13 cellular contexts compared by ENCODE assay signal in genomic region chr3:156723182-156723619, GRCh38. TPM values are rescaled to one million over a fixed set of nuclear protein-coding genes. Genes with fewer than 3 reads are reported as not detected.
DNase-seq lines count a peak whose midpoint lies in the region; ATAC-seq and TF ChIP-seq lines count a peak whose summit lies in the region.
"Had no signal": no experiment of that assay in that cellular context is flagged by ENCODE, and none has a peak within 500 bp of the region (broad histone marks: within the 10 kb centered on the region; RNA-seq: fewer than 3 reads in every experiment).

No MANE protein-coding gene starts in this region.

- peak overlapping the region; percentile 56; the same call in 1 of the 2 replicates for H3K18ac ChIP-seq in IMR-90 (ENCODE audit: low read depth, low read length)

- H3K27me3 ChIP-seq in ACC112 (ENCODE audit: insufficient read depth, low read length) (no peaks in the 10 kb centered on the region), IMR-90 (ENCODE audit: control insufficient read depth, insufficient read depth, low read length) (no peaks in the 10 kb centered on the region)
- no peaks in the 10 kb centered on the region for H3K27me3 ChIP-seq in CD4-positive, alpha-beta memory T cell (ENCODE audit: insufficient read depth, low read length)
- H3K27me3 ChIP-seq in effector memory CD4-positive, alpha-beta T cell (replicated peaks; ENCODE audit: control insufficient read depth, insufficient read depth, low read length, poor library complexity, severe bottlenecking), result no peaks in the 10 kb centered on the region

- H3K9ac ChIP-seq in IMR-90 (ENCODE audit: low read depth, low read length), result no peak overlapping the region

- no peak overlapping the region for H3K4me2 ChIP-seq in IMR-90 (ENCODE audit: low read depth, low read length)

- H2BK5ac ChIP-seq in IMR-90 (ENCODE audit: low read depth, low read length, poor library complexity, severe bottlenecking), result no peak overlapping the region

- H3K36me3 Mint-ChIP-seq in CD4-positive, alpha-beta memory T cell, result no peaks in the 10 kb centered on the region

- no peaks in the 10 kb centered on the region for H4K20me1 ChIP-seq in IMR-90 (ENCODE audit: insufficient read depth, low read length)

- in situ Hi-C loops in IMR-90 (cut with MboI; ENCODE audit: low sequenced_read_pairs), result no loop called here

- no TSS peak for BruUV-seq in IMR-90 (replicated peaks; lab: Mats Ljungman, UMichigan)

- no peak for TF ChIP-seq RAD21 in IMR-90 (IDR thresholded peaks at IDR 0.05; ENCODE audit: low read length)

- peaks cover 0 to 13% of the 10 kb centered on the region in 2 experiments; a peak in 2 of 4 replicates for H3K79me1 ChIP-seq in IMR-90 (ENCODE audit: low read depth in 1 of 2, low read length in 2 of 2)

- H3K27ac ChIP-seq in ACC112 (ENCODE audit: low read depth, low read length), result peak overlapping the region; percentile 64
- no peak overlapping the region for H3K27ac ChIP-seq in IMR-90 (ENCODE audit: insufficient read depth, low read length)
- H3K27ac ChIP-seq in CD4-positive, alpha-beta memory T cell (ENCODE audit: low read depth, low read length), result no peak overlapping the region
- no peak overlapping the region for H3K27ac ChIP-seq in effector memory CD4-positive, alpha-beta T cell (ENCODE audit: insufficient read depth, low read length, poor library complexity, severe bottlenecking)

- H3K9me3 Mint-ChIP-seq in CD4-positive, alpha-beta memory T cell, result no peaks in the 10 kb centered on the region

- H3K4me1 ChIP-seq in ACC112 (ENCODE audit: control insufficient read depth, insufficient read depth, low read length, unreplicated experiment) (peaks cover 27% of the 10 kb centered on the region), IMR-90 (ENCODE audit: control insufficient read depth, insufficient read depth, low read length) (peaks cover 3% of the 10 kb centered on the region; the same call in 1 of the 2 replicates)
- H3K4me1 ChIP-seq in CD4-positive, alpha-beta memory T cell (ENCODE audit: insufficient read depth, low read length), result no peaks in the 10 kb centered on the region
- H3K4me1 ChIP-seq in effector memory CD4-positive, alpha-beta T cell (ENCODE audit: control insufficient read depth, insufficient read depth, low read length, poor library complexity, severe bottlenecking), result no peaks in the 10 kb centered on the region

- intact Hi-C loops in IMR-90 (cut with micrococcal nuclease), result no loop called here
- intact Hi-C loops in CD4-positive, alpha-beta memory T cell (cut with micrococcal nuclease), result no loop called here

- dilution Hi-C loops in IMR-90 (cut with HindIII; ENCODE audit: low sequenced_read_pairs, unreplicated experiment), result no loop called here

- no peak overlapping the region for H3K4me3 Mint-ChIP-seq in CD4-positive, alpha-beta memory T cell

- H4K5ac ChIP-seq in IMR-90 (ENCODE audit: low read depth, low read length), result peak overlapping the region; percentile 31; the same call in 1 of the 2 replicates

- no peak overlapping the region for H2BK15ac ChIP-seq in IMR-90 (ENCODE audit: low read depth, low read length)

- H2AK5ac ChIP-seq in IMR-90 (ENCODE audit: low read depth, low read length), result no peak overlapping the region

- no peak overlapping the region for H3K27ac Mint-ChIP-seq in CD4-positive, alpha-beta memory T cell

- H2BK120ac ChIP-seq in IMR-90 (ENCODE audit: low read depth, low read length), result no peak overlapping the region

- no peak overlapping the region for H3K23ac ChIP-seq in IMR-90 (ENCODE audit: low read depth, low read length)

- CTCF ChIA-PET in IMR-90 (lab: Yijun Ruan, JAX), result interaction anchor here (0.7 to 1.4 kb wide), 2 partner anchors 50 to 366 kb away, joined by 3 read pairs; no protein-coding TSS in a partner anchor
- CTCF ChIA-PET in CD4-positive, alpha-beta memory T cell (lab: Charles Lee; ENCODE audit: partially characterized antibody), result interaction anchor here (0.5 to 1.2 kb wide), 2 partner anchors 198 to 414 kb away, joined by 3 read pairs; no protein-coding TSS in a partner anchor

- H3K4me1 Mint-ChIP-seq in CD4-positive, alpha-beta memory T cell, result peaks cover 0 to 2% (median under 1%) of the 10 kb centered on the region in 4 donors

- no peaks in the 10 kb centered on the region for H3K27me3 Mint-ChIP-seq in CD4-positive, alpha-beta memory T cell

- POLR2A ChIA-PET in IMR-90 (lab: Charles Lee; ENCODE audit: unreplicated experiment), result interaction anchor here (0.5 kb wide), 1 partner anchor 120 kb away, joined by 4 read pairs; no protein-coding TSS in a partner anchor
- POLR2A ChIA-PET in CD4-positive, alpha-beta memory T cell (lab: Charles Lee; ENCODE audit: partially characterized antibody), result interaction anchor here (1.0 kb wide), 1 partner anchor 344 kb away, joined by 3 read pairs; no protein-coding TSS in a partner anchor

- TF ChIP-seq CTCF in IMR-90 (conservative IDR thresholded peaks at IDR 0.05; ENCODE audit: low read depth, low read length) (no peak), fibroblast of mammary gland (conservative IDR thresholded peaks at IDR 0.05; ENCODE audit: control insufficient read depth, insufficient read depth, low read depth, low read length) (no peak)

- no peaks in the 10 kb centered on the region for H3K9me3 ChIP-seq in IMR-90 (ENCODE audit: control insufficient read depth, insufficient read depth, low read length)
- no peaks in the 10 kb centered on the region for H3K9me3 ChIP-seq in CD4-positive, alpha-beta memory T cell (ENCODE audit: control insufficient read depth in 1 of 2, low read length in 2 of 2)
- H3K9me3 ChIP-seq in effector memory CD4-positive, alpha-beta T cell (ENCODE audit: control insufficient read depth, low read length), result no peaks in the 10 kb centered on the region

- H3K79me2 ChIP-seq in ACC112 (ENCODE audit: control insufficient read depth, insufficient read depth, low read length, unreplicated experiment), result no peaks in the 10 kb centered on the region

- DNase-seq in IMR-90 (peak; percentile 53), fibroblast of mammary gland (ENCODE audit: low read depth) (peak; percentile 74), UCSD-AML1 (lab: John Stamatoyannopoulos, UW; ENCODE audit: unreplicated experiment) (no peak), retina (no peak)
- DNase-seq in CD4-positive, alpha-beta memory T cell, result no peak
- no peak for DNase-seq in effector memory CD4-positive, alpha-beta T cell
- DNase-seq: activated CD4-positive, alpha-beta T cell treated with anti-CD3 and anti-CD28 coated beads for 1 hour; anterior cingulate cortex; Karpas-422; SHP77; stimulated activated naive CD4-positive, alpha-beta T cell treated with Interleukin-2 at 50 U/mL for 16 hours had no signal

- peaks cover 15% of the 10 kb centered on the region; the same call in 1 of the 2 replicates for H3K36me3 ChIP-seq in ACC112 (ENCODE audit: insufficient read depth, low read length)
- no peaks in the 10 kb centered on the region for H3K36me3 ChIP-seq in IMR-90 (ENCODE audit: control insufficient read depth, insufficient read depth, low read length)
- H3K36me3 ChIP-seq in CD4-positive, alpha-beta memory T cell (ENCODE audit: insufficient read depth, low read length), result no peaks in the 10 kb centered on the region
- no peaks in the 10 kb centered on the region for H3K36me3 ChIP-seq in effector memory CD4-positive, alpha-beta T cell (ENCODE audit: control insufficient read depth, insufficient read depth, low read length)

- H4K91ac ChIP-seq in IMR-90 (ENCODE audit: insufficient read depth, low read depth, low read length), result no peak overlapping the region

- ATAC-seq in GM18867 (IDR thresholded peaks at IDR 0.05; ENCODE audit: unreplicated experiment), result peak; percentile 30
- 0 out of 2 replicates have a peak, but pooled peaks have one; percentile 22 for ATAC-seq in IMR-90 (ENCODE audit: low read depth)

- WGBS in IMR-90 (ENCODE audit: extremely low coverage in 2 of 2, insufficient read length in 1 of 2), 2 experiments, result 100% methylated on average over 1 of the region's 2 CpGs; no CpG with 5 or more reads in 1 of the 2 experiments

- no peak overlapping the region for H2BK20ac ChIP-seq in IMR-90 (ENCODE audit: low read depth, low read length)

- H3K4me3 ChIP-seq in ACC112 (ENCODE audit: low read depth, low read length) (no peak overlapping the region), IMR-90 (ENCODE audit: insufficient read depth, low read depth, low read length) (no peak overlapping the region), fibroblast of mammary gland (ENCODE audit: control insufficient read depth, low read depth, low read length) (no peak overlapping the region)
- no peak overlapping the region for H3K4me3 ChIP-seq in CD4-positive, alpha-beta memory T cell (ENCODE audit: low read length in 2 of 2)
- no peak overlapping the region for H3K4me3 ChIP-seq in effector memory CD4-positive, alpha-beta T cell (ENCODE audit: insufficient read depth, low read depth, low read length, poor library complexity, severe bottlenecking)

- no peak overlapping the region for H4K8ac ChIP-seq in IMR-90 (ENCODE audit: low read depth in 2 of 2, low read length in 2 of 2)

- H3K56ac ChIP-seq in IMR-90 (ENCODE audit: extremely low read depth, insufficient read depth, low read length), result no peak overlapping the region

- H3K14ac ChIP-seq in IMR-90 (replicated peaks; ENCODE audit: low read depth, low read length), result 0 out of 2 replicates have a peak overlapping the region, but pooled peaks have one; percentile 16

- no peak for TF ChIP-seq POLR2A in IMR-90 (IDR thresholded peaks at IDR 0.05; ENCODE audit: low read depth, low read length)

- no peak overlapping the region for H3K4ac ChIP-seq in IMR-90 (ENCODE audit: low read depth, low read length)

- H2AFZ ChIP-seq in ACC112 (ENCODE audit: low read length, unreplicated experiment) (no peak overlapping the region), IMR-90 (replicated peaks; ENCODE audit: low read length, poor library complexity) (no peak overlapping the region)

- peaks cover 6% of the 10 kb centered on the region; the same call in 1 of the 2 replicates for H3K9me1 ChIP-seq in IMR-90 (ENCODE audit: insufficient read depth, low read length)

- H2AK9ac ChIP-seq in IMR-90 (replicated peaks; ENCODE audit: low read depth, low read length, poor library complexity), result no peak overlapping the region

TF ChIP-seq in IMR-90, 13 proteins besides CTCF, POLR2A, EP300 and RAD21 (continues in another document):
- TF ChIP-seq, protein P1, sequence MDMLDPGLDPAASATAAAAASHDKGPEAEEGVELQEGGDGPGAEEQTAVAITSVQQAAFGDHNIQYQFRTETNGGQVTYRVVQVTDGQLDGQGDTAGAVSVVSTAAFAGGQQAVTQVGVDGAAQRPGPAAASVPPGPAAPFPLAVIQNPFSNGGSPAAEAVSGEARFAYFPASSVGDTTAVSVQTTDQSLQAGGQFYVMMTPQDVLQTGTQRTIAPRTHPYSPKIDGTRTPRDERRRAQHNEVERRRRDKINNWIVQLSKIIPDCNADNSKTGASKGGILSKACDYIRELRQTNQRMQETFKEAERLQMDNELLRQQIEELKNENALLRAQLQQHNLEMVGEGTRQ (IDR thresholded peaks at IDR 0.05; ENCODE audit: low read depth, low read length), result no peak
- no peak for TF ChIP-seq RCOR1 (IDR thresholded peaks at IDR 0.05; ENCODE audit: insufficient replicate concordance, low read length)

RNA-seq across cellular contexts. Expression of gene TIPARP, which starts 48.8 kb away (rescaled TPM):
- 70.8 and 76.4 TPM in 2 replicates for total RNA-seq in IMR-90 (2012; rRNA removed)
- 11.5 and 12.6 TPM in 2 replicates for polyA plus RNA-seq in IMR-90 (2012; rRNA removed)
- 3.2 and 3.7 TPM in 2 replicates for polyA plus RNA-seq in IMR-90 (2012; cell fraction: cytosol; rRNA removed)
- polyA plus RNA-seq in IMR-90 (2012; cell fraction: nucleus; rRNA removed; ENCODE audit: low replicate concordance), result 3.3 and 39.5 TPM in 2 replicates
- 100 to 1,000 TPM; 108 to 119 TPM for total RNA-seq in CD4-positive, alpha-beta memory T cell
- 10 to 100 TPM; 15.1 to 28.1 TPM for polyA plus RNA-seq in CD4-positive, alpha-beta memory T cell

Comparison
In these comparisons a context has a peak if more than half of its experiments do, and no peak if none do; other contexts are left out.
1. DNase-seq: peak in IMR-90 (single experiment) and fibroblast of mammary gland (single experiment); none in UCSD-AML1 (single experiment), CD4-positive, alpha-beta memory T cell (0 of 5), retina (single experiment) and effector memory CD4-positive, alpha-beta T cell (0 of 3).